11 cellular contexts compared by ENCODE assay signal in the genomic region with DNA sequence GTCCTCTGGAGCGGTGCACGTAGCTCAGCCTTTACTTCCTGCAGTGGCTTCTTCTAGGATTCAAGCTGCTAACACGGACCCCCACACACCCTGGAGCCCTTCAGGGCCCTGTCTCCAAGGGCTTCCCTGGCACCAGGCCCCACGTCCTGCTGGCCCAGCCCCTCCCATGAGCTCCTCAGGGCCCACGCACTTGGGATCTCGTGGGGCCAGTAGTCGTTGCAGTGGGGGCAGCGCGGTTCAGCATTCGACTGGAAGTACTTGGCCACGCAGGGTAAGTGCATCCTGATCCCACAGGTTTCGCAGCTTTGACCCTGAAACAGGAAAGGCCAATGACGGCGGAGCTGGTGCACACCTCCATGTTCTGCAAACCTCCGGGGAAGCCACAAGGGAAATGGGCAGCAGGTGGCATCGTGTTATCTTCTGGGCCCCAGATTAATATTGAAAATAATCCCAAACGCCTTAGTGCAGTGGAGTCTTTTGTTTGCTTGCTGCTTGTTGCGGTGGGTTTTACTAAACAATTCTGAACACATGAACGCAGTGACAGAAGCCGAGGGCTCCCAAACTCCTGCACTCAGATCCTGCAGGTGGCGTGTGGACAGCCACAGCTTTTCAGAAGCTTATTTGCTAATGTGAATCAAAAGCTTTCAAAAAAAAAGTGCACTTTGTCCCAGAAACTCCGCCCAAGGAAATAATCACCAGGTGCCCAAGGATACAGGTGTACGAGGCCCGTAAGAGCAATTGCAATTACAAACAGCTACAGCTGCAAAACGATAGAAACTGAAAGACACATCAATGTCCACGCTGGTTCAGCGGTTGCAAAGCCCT. TPM values are rescaled to one million over a fixed set of nuclear protein-coding genes. Genes with fewer than 3 reads are reported as not detected.
DNase-seq lines count a peak whose midpoint lies in the region; ATAC-seq and TF ChIP-seq lines count a peak whose summit lies in the region.
"Had no signal": no experiment of that assay in that cellular context is flagged by ENCODE, and none has a peak within 500 bp of the region (broad histone marks: within the 10 kb centered on the region; RNA-seq: fewer than 3 reads in every experiment).

No MANE protein-coding gene starts in this region.

- H3K18ac ChIP-seq in IMR-90 (ENCODE audit: low read depth, low read length): no peak overlapping the region

- no peak overlapping the region for H2BK20ac ChIP-seq in IMR-90 (ENCODE audit: low read depth, low read length)

- H3K4me1 Mint-ChIP-seq in CD4-positive, alpha-beta T cell (ENCODE audit: low read depth): peaks cover 38% of the 10 kb centered on the region

- H3K36me3 Mint-ChIP-seq in CD4-positive, alpha-beta T cell (ENCODE audit: low read depth): peaks cover 36% of the 10 kb centered on the region

- H3K27ac ChIP-seq in CD4-positive, alpha-beta T cell (ENCODE audit: low read depth, low read length): no peak overlapping the region
- H3K27ac ChIP-seq in IMR-90 (ENCODE audit: insufficient read depth, low read length): no peak overlapping the region
- H3K27ac ChIP-seq in right lobe of liver: no peak overlapping the region
- H3K27ac ChIP-seq: coronary artery had no signal

- H2BK15ac ChIP-seq in IMR-90 (ENCODE audit: low read depth, low read length): no peak overlapping the region; the same call in 2 of the 3 replicates

- CTCF ChIA-PET in CD4-positive, alpha-beta T cell (lab: Charles Lee): interaction anchor here (0.7 to 2.0 kb wide), 3 partner anchors 9 to 130 kb away, joined by 3 to 8 read pairs (median 3); no protein-coding TSS in a partner anchor
- CTCF ChIA-PET in IMR-90 (lab: Yijun Ruan, JAX): no interaction called here

- no peak overlapping the region for H2AFZ ChIP-seq in IMR-90 (replicated peaks; ENCODE audit: low read length, poor library complexity)

- H3K79me1 ChIP-seq in IMR-90 (ENCODE audit: low read depth in 1 of 2, low read length in 2 of 2): peaks cover 0 to 18% of the 10 kb centered on the region in 2 experiments; a peak in 2 of 4 replicates

- peak overlapping the region; percentile 17 for H2AK9ac ChIP-seq in IMR-90 (replicated peaks; ENCODE audit: low read depth, low read length, poor library complexity)

- H3K36me3 ChIP-seq in IMR-90 (ENCODE audit: control insufficient read depth, insufficient read depth, low read length) (peaks cover 36% of the 10 kb centered on the region), right lobe of liver (peaks cover 0 to 10% (median 1%) of the 10 kb centered on the region in 4 donors)

- H3K4me3 Mint-ChIP-seq in CD4-positive, alpha-beta T cell: peak overlapping the region; percentile 55

- TF ChIP-seq RAD21 in IMR-90 (IDR thresholded peaks at IDR 0.05; ENCODE audit: low read length): no peak

- intact Hi-C loops in CD4-positive, alpha-beta T cell (cut with DNase I, micrococcal nuclease): loop anchor here in 1 of 2 experiments (2.0 kb wide), 1 partner anchor 19 kb away; no protein-coding TSS in a partner anchor
- intact Hi-C loops in IMR-90 (cut with micrococcal nuclease) (no loop called here), right lobe of liver (cut with DNase I) (loop anchor here (10.0 kb wide), 2 partner anchors 51 to 229 kb away; no protein-coding TSS in a partner anchor)

- 94% methylated on average over 18 of the region's 27 CpGs; no CpG with 5 or more reads in 1 of the 2 experiments for WGBS in IMR-90 (ENCODE audit: extremely low coverage in 2 of 2, insufficient read length in 1 of 2), 2 experiments
- WGBS in right lobe of liver (ENCODE audit: insufficient coverage, low coverage, low lambda C conversion rate, missing lambda C conversion rate): 29% methylated on average over 11 of the region's 27 CpGs

- dilution Hi-C loops in IMR-90 (cut with HindIII; ENCODE audit: low sequenced_read_pairs, unreplicated experiment): no loop called here

- DNase-seq in CD4-positive, alpha-beta T cell: no peak
- DNase-seq in IMR-90: no peak
- peak; percentile 19 for DNase-seq in SW480 (ENCODE audit: low spot score)
- peak in 1 of 3 donors; percentile 47 for DNase-seq in right lobe of liver
- DNase-seq in NCI-H510A treated with DMSO at 0.1 percent for 48 hours (lab: John Stamatoyannopoulos, UW): no peak
- no peak for DNase-seq in OCI-M1 (lab: John Stamatoyannopoulos, UW)
- DNase-seq in effector CD4-positive, alpha-beta T cell: no peak
- DNase-seq: NCI-H1694 had no signal

- no peak overlapping the region for H4K8ac ChIP-seq in IMR-90 (ENCODE audit: low read depth in 2 of 2, low read length in 2 of 2)

- no peak overlapping the region for H3K4ac ChIP-seq in IMR-90 (ENCODE audit: low read depth, low read length)

- H3K9me3 Mint-ChIP-seq in CD4-positive, alpha-beta T cell: no peaks in the 10 kb centered on the region

- no peak overlapping the region for H3K14ac ChIP-seq in IMR-90 (replicated peaks; ENCODE audit: low read depth, low read length)

- H3K4me2 ChIP-seq in IMR-90 (ENCODE audit: low read depth, low read length): no peak overlapping the region

- H3K4me1 ChIP-seq in IMR-90 (ENCODE audit: control insufficient read depth, insufficient read depth, low read length): peaks cover 23% of the 10 kb centered on the region
- H3K4me1 ChIP-seq in right lobe of liver: peaks cover 0 to 22% (median 14%) of the 10 kb centered on the region in 4 donors

- ATAC-seq in CD4-positive, alpha-beta T cell (ENCODE audit: poor library complexity): no peak
- ATAC-seq in IMR-90 (ENCODE audit: low read depth) (no peak), right lobe of liver (peak in 1 of 4 donors; percentile 15), HG02571 (IDR thresholded peaks at IDR 0.05; ENCODE audit: unreplicated experiment) (no peak)
- ATAC-seq: SK-N-SH treated with all-trans-retinoic acid at 6 μM for 48 hours had no signal

- H4K20me1 ChIP-seq in IMR-90 (ENCODE audit: insufficient read depth, low read length): no peaks in the 10 kb centered on the region; the same call in 1 of the 2 replicates

- H3K9ac ChIP-seq in IMR-90 (ENCODE audit: low read depth, low read length): no peak overlapping the region

- H3K27me3 ChIP-seq in CD4-positive, alpha-beta T cell (ENCODE audit: control insufficient read depth, insufficient read depth, low read length): no peaks in the 10 kb centered on the region
- no peaks in the 10 kb centered on the region for H3K27me3 ChIP-seq in IMR-90 (ENCODE audit: control insufficient read depth, insufficient read depth, low read length)
- H3K27me3 ChIP-seq in right lobe of liver: no peaks in the 10 kb centered on the region

- TF ChIP-seq POLR2A in IMR-90 (IDR thresholded peaks at IDR 0.05; ENCODE audit: low read depth, low read length) (no peak), right lobe of liver (IDR thresholded peaks at IDR 0.05) (no peak)

- H3K4me3 ChIP-seq in IMR-90 (ENCODE audit: insufficient read depth, low read depth, low read length): no peak overlapping the region
- no peak overlapping the region for H3K4me3 ChIP-seq in right lobe of liver
- H3K4me3 ChIP-seq: coronary artery had no signal

- H3K9me3 ChIP-seq in CD4-positive, alpha-beta T cell (ENCODE audit: control insufficient read depth, low read length): no peaks in the 10 kb centered on the region
- H3K9me3 ChIP-seq in IMR-90 (ENCODE audit: control insufficient read depth, insufficient read depth, low read length): no peaks in the 10 kb centered on the region
- no peaks in the 10 kb centered on the region for H3K9me3 ChIP-seq in right lobe of liver

- no peak overlapping the region for H4K91ac ChIP-seq in IMR-90 (ENCODE audit: insufficient read depth, low read depth, low read length)

- H2BK120ac ChIP-seq in IMR-90 (ENCODE audit: low read depth, low read length): no peak overlapping the region

- POLR2A ChIA-PET in CD4-positive, alpha-beta T cell (lab: Charles Lee): interaction anchor here (0.8 to 2.9 kb wide), 5 partner anchors 9 to 46 kb away, joined by 3 to 14 read pairs (median 5); partner anchors contain the start of gene KDM8
- POLR2A ChIA-PET in IMR-90 (lab: Charles Lee; ENCODE audit: unreplicated experiment): no interaction called here

- no peaks in the 10 kb centered on the region for H3K27me3 Mint-ChIP-seq in CD4-positive, alpha-beta T cell

- peak overlapping the region; percentile 84 for H3K27ac Mint-ChIP-seq in CD4-positive, alpha-beta T cell

- in situ Hi-C loops in IMR-90 (cut with MboI; ENCODE audit: low sequenced_read_pairs): no loop called here

- H3K9me1 ChIP-seq in IMR-90 (ENCODE audit: insufficient read depth, low read length): peaks cover 20% of the 10 kb centered on the region

- no peak for TF ChIP-seq CTCF in CD4-positive, alpha-beta T cell (IDR thresholded peaks at IDR 0.05)
- TF ChIP-seq CTCF in IMR-90 (conservative IDR thresholded peaks at IDR 0.05; ENCODE audit: low read depth, low read length): 0 out of 2 replicates have a peak, but pooled peaks have one; percentile 0
- peak; percentile 11 to 23 (median 14) for TF ChIP-seq CTCF in right lobe of liver (IDR thresholded peaks at IDR 0.05)

- no peak overlapping the region for H2AK5ac ChIP-seq in IMR-90 (ENCODE audit: low read depth, low read length)

- H2BK5ac ChIP-seq in IMR-90 (ENCODE audit: low read depth, low read length, poor library complexity, severe bottlenecking): no peak overlapping the region

- BruUV-seq in IMR-90 (replicated peaks; lab: Mats Ljungman, UMichigan): no TSS peak

- H4K5ac ChIP-seq in IMR-90 (ENCODE audit: low read depth, low read length): no peak overlapping the region

- H3K23ac ChIP-seq in IMR-90 (ENCODE audit: low read depth, low read length): no peak overlapping the region

- H3K56ac ChIP-seq in IMR-90 (ENCODE audit: extremely low read depth, insufficient read depth, low read length): no peak overlapping the region

TF ChIP-seq in IMR-90, 13 proteins besides CTCF, POLR2A, EP300 and RAD21 (continues in another document):
- TF ChIP-seq SMC3 (IDR thresholded peaks at IDR 0.05; ENCODE audit: low read depth, low read length) (no peak), NFE2L2 (IDR thresholded peaks at IDR 0.05; ENCODE audit: low read depth, low read length) (no peak), BHLHE40 (IDR thresholded peaks at IDR 0.05; ENCODE audit: low read depth, low read length) (no peak), MXI1 (IDR thresholded peaks at IDR 0.05; ENCODE audit: borderline replicate concordance, low read depth, low read length) (no peak), MAFK (IDR thresholded peaks at IDR 0.05; ENCODE audit: low read depth, low read length) (no peak)

RNA-seq across cellular contexts. Expression of gene KDM8, which starts 22.4 kb away (rescaled TPM):
- 10 to 100 TPM; 15.1 to 17.3 TPM for total RNA-seq in CD4-positive, alpha-beta T cell
- total RNA-seq in IMR-90 (2012; rRNA removed) (3.2 and 3.6 TPM in 2 replicates), right lobe of liver (100 to 1,000 TPM in 1 of 6 experiments, 10 to 100 TPM in 5; 11.2 to 153 (median 66.7) TPM)
- polyA plus RNA-seq in IMR-90 (2012; rRNA removed): 3.8 and 4.3 TPM in 2 replicates
- 2.5 and 3.1 TPM in 2 replicates for polyA plus RNA-seq in IMR-90 (2012; cell fraction: cytosol; rRNA removed)
- 8.7 and 13.5 TPM in 2 replicates for polyA plus RNA-seq in IMR-90 (2012; cell fraction: nucleus; rRNA removed; ENCODE audit: low replicate concordance)

RNA-seq across cellular contexts. Expression of gene NSMCE1, which starts 42.8 kb away (rescaled TPM):
- 10 to 100 TPM; 31.9 to 33.9 TPM for total RNA-seq in CD4-positive, alpha-beta T cell
- total RNA-seq in IMR-90 (2012; rRNA removed) (120 and 130 TPM in 2 replicates), right lobe of liver (10 to 100 TPM; 23.7 to 42.3 (median 33.1) TPM)
- polyA plus RNA-seq in IMR-90 (2012; rRNA removed): 47.5 and 48.0 TPM in 2 replicates
- 36.6 and 48.8 TPM in 2 replicates for polyA plus RNA-seq in IMR-90 (2012; cell fraction: cytosol; rRNA removed)
- polyA plus RNA-seq in IMR-90 (2012; cell fraction: nucleus; rRNA removed; ENCODE audit: low replicate concordance): 13.4 and 21.5 TPM in 2 replicates
